Comparison of ENCODE assay signal across 20 cellular contexts in genomic region chr13:67155898-67156717, GRCh38.
"Had no signal": no experiment of that assay in that cellular context is flagged by ENCODE, and none has a peak within 500 bp of the region (broad histone marks: within the 10 kb centered on the region; RNA-seq: fewer than 3 reads in every experiment).

No MANE protein-coding gene starts in this region.

- ATAC-seq: activated CD8-positive, alpha-beta T cell treated with anti-CD3 and anti-CD28 coated beads, Interleukin-2, amount 10 ng/mL, durations not matched to agents 7 days and 5 days; activated naive CD4-positive, alpha-beta T cell treated with anti-CD3 and anti-CD28 coated beads, Interleukin-2, amount 50 U/mL, for 72 hours; mucosa of descending colon; naive thymus-derived CD4-positive, alpha-beta T cell; right cardiac atrium; T-helper 17 cell had no signal

- H3K27ac Mint-ChIP-seq: activated CD8-positive, alpha-beta T cell treated with anti-CD3 and anti-CD28 coated beads, Interleukin-2, amount 10 ng/mL, durations not matched to agents 7 days and 5 days; activated naive CD4-positive, alpha-beta T cell treated with anti-CD3 and anti-CD28 coated beads, Interleukin-2, amount 50 U/mL, for 72 hours; naive thymus-derived CD4-positive, alpha-beta T cell; progenitor cell of endocrine pancreas; T-helper 17 cell had no signal

- H3K4me3 Mint-ChIP-seq: activated CD8-positive, alpha-beta T cell treated with anti-CD3 and anti-CD28 coated beads, Interleukin-2, amount 10 ng/mL, durations not matched to agents 7 days and 5 days; central memory CD8-positive, alpha-beta T cell; naive thymus-derived CD4-positive, alpha-beta T cell; T-helper 17 cell had no signal

- H3K4me3 ChIP-seq: mucosa of descending colon, skin epidermis had no signal

- FAIRE-seq: frontal cortex, islet of Langerhans had no signal

- H3K4me1 Mint-ChIP-seq: central memory CD8-positive, alpha-beta T cell; naive thymus-derived CD4-positive, alpha-beta T cell; T-helper 17 cell had no signal

- H3K27ac ChIP-seq: epithelial cell of prostate, skin epidermis had no signal

- H3K36me3 Mint-ChIP-seq: activated naive CD4-positive, alpha-beta T cell treated with anti-CD3 and anti-CD28 coated beads, Interleukin-2, amount 50 U/mL, for 72 hours; naive thymus-derived CD4-positive, alpha-beta T cell had no signal

- H3K9me3 ChIP-seq: mucosa of descending colon had no signal

- DNase-seq: activated CD4-positive, alpha-beta T cell treated with anti-CD3 and anti-CD28 coated beads for 48 hours; activated CD8-positive, alpha-beta memory T cell treated with anti-CD3 and anti-CD28 coated beads, Interleukin-2, amount 50 U/mL, for 4 hours; activated CD8-positive, alpha-beta T cell treated with anti-CD3 and anti-CD28 coated beads, Interleukin-2, amount 10 ng/mL, durations not matched to agents 7 days and 5 days; activated gamma-delta T cell; activated T-cell treated with anti-CD3 and anti-CD28 coated beads, Interleukin-2, amount 50 U/mL, for 48 hours; mucosa of descending colon; naive thymus-derived CD4-positive, alpha-beta T cell; stimulated activated CD4-positive, alpha-beta T cell treated with anti-CD3 and anti-CD28 coated beads, Interleukin-15, amount 100 ng/mL, for 24 hours; stimulated activated CD4-positive, alpha-beta T cell treated with anti-CD3 and anti-CD28 coated beads, Interleukin-4, amount 100 ng/mL, for 1 hour; stimulated activated naive CD4-positive, alpha-beta T cell; T-helper 17 cell; trophoblast cell had no signal

- H3K27me3 Mint-ChIP-seq: central memory CD8-positive, alpha-beta T cell; progenitor cell of endocrine pancreas; T-helper 17 cell had no signal
